In the genomic region with DNA sequence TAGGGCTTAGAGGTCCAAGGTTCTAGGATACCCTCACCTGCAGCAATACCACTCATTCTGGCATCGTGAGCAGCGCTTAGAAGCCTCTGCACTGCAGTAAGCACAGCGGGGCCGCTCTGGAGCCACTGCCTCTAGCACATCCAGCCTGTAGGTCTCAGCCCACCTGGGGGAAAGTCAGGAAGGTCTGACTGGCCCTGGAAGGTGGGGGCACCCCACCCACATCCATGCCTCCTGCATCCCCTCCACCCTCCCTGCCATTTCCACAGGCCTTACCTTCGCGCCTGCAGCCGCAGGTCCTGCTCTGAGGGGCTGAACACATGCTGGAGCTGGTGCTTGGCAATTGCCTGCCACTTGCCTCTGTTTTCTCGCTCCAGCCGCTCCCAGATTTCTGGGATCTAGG, we compare ENCODE assay signal across 9 cellular contexts. TPM values are rescaled to one million over a fixed set of nuclear protein-coding genes. Genes with fewer than 3 reads are reported as not detected.
DNase-seq lines count a peak whose midpoint lies in the region; ATAC-seq and TF ChIP-seq lines count a peak whose summit lies in the region.
"Had no signal": no experiment of that assay in that cellular context is flagged by ENCODE, and none has a peak within 500 bp of the region (broad histone marks: within the 10 kb centered on the region; RNA-seq: fewer than 3 reads in every experiment).

No MANE protein-coding gene starts in this region.

- H3K9me3 ChIP-seq in left ventricle myocardium inferior (replicated peaks) (no peaks in the 10 kb centered on the region), upper lobe of left lung (no peaks in the 10 kb centered on the region)

- no peaks in the 10 kb centered on the region for H3K36me3 ChIP-seq in left ventricle myocardium inferior
- H3K36me3 ChIP-seq in upper lobe of left lung = no peaks in the 10 kb centered on the region

- no peaks in the 10 kb centered on the region for H3K27me3 Mint-ChIP-seq in activated naive CD8-positive, alpha-beta T cell treated with anti-CD3 and anti-CD28 coated beads for 36 hours
- H3K27me3 Mint-ChIP-seq in mesothelial cell of epicardium (ENCODE audit: low read depth) = peaks cover 71% of the 10 kb centered on the region

- no peaks in the 10 kb centered on the region for H3K9me3 Mint-ChIP-seq in activated naive CD8-positive, alpha-beta T cell treated with anti-CD3 and anti-CD28 coated beads for 36 hours
- H3K9me3 Mint-ChIP-seq in mesothelial cell of epicardium = no peaks in the 10 kb centered on the region

- no peak for TF ChIP-seq EP300 in upper lobe of left lung (IDR thresholded peaks at IDR 0.05)

- DNase-seq in left ventricle myocardium inferior (no peak), left ventricle myocardium superior (no peak), mesothelial cell of epicardium (ENCODE audit: low spot score in 2 of 2, unreplicated experiment in 2 of 2) (no peak), upper lobe of left lung (peak in 1 of 2 donors; percentile 38), AG20443 (ENCODE audit: low spot score) (no peak), NCI-H146 (lab: John Stamatoyannopoulos, UW) (no peak), ecto neural progenitor cell (ENCODE audit: low spot score) (no peak)
- no peak for DNase-seq in activated naive CD8-positive, alpha-beta T cell treated with anti-CD3 and anti-CD28 coated beads for 36 hours
- DNase-seq: dorsolateral prefrontal cortex had no signal

- H3K4me1 Mint-ChIP-seq in activated naive CD8-positive, alpha-beta T cell treated with anti-CD3 and anti-CD28 coated beads for 36 hours = peaks cover 26% of the 10 kb centered on the region
- H3K4me1 Mint-ChIP-seq in mesothelial cell of epicardium = peaks cover 32% of the 10 kb centered on the region

- peak overlapping the region; percentile 97 for H3K4me3 Mint-ChIP-seq in activated naive CD8-positive, alpha-beta T cell treated with anti-CD3 and anti-CD28 coated beads for 36 hours
- H3K4me3 Mint-ChIP-seq in mesothelial cell of epicardium = peak overlapping the region; percentile 55

- H3K27ac ChIP-seq in left ventricle myocardium inferior (replicated peaks) (peak overlapping the region; percentile 95), upper lobe of left lung (peak overlapping the region; percentile 92 to 99 (median 96))

- TF ChIP-seq CTCF in left ventricle myocardium inferior (IDR thresholded peaks at IDR 0.05; ENCODE audit: borderline replicate concordance) (no peak), mesothelial cell of epicardium (IDR thresholded peaks at IDR 0.05; ENCODE audit: unreplicated experiment) (no peak), upper lobe of left lung (IDR thresholded peaks at IDR 0.05) (no peak)

- H3K4me3 ChIP-seq in left ventricle myocardium inferior (peak overlapping the region; percentile 97), upper lobe of left lung (peak overlapping the region in 3 of 4 donors; percentile 53 to 75 (median 74))

- 96 to 100% methylated on average over 6 to 9 of the region's 9 CpGs for WGBS in upper lobe of left lung, 2 donors

- peaks cover 32% of the 10 kb centered on the region for H3K36me3 Mint-ChIP-seq in activated naive CD8-positive, alpha-beta T cell treated with anti-CD3 and anti-CD28 coated beads for 36 hours
- no peaks in the 10 kb centered on the region for H3K36me3 Mint-ChIP-seq in mesothelial cell of epicardium

- intact Hi-C loops in left ventricle myocardium inferior (cut with micrococcal nuclease) (no loop called here), left ventricle myocardium superior (cut with micrococcal nuclease) (no loop called here)

- peaks cover 60% of the 10 kb centered on the region for H3K4me1 ChIP-seq in left ventricle myocardium inferior
- H3K4me1 ChIP-seq in upper lobe of left lung = peaks cover 37 to 60% (median 55%) of the 10 kb centered on the region in 4 donors

- H3K27me3 ChIP-seq in left ventricle myocardium inferior (ENCODE audit: low read depth) (peaks cover 15% of the 10 kb centered on the region), upper lobe of left lung (no peaks in the 10 kb centered on the region)
- H3K27me3 ChIP-seq: dorsolateral prefrontal cortex had no signal

- ATAC-seq in left ventricle myocardium superior = no peak
- ATAC-seq in upper lobe of left lung (ENCODE audit: low FRiP score in 2 of 2) = no peak

- H3K27ac Mint-ChIP-seq in activated naive CD8-positive, alpha-beta T cell treated with anti-CD3 and anti-CD28 coated beads for 36 hours = peak overlapping the region; percentile 90
- no peak overlapping the region for H3K27ac Mint-ChIP-seq in mesothelial cell of epicardium

- TF ChIP-seq POLR2A in upper lobe of left lung (IDR thresholded peaks at IDR 0.05) = no peak

RNA-seq across cellular contexts. Expression of a gene that starts 0.9 kb away (rescaled TPM):
- 11.4 TPM for total RNA-seq in left ventricle myocardium inferior
- 10.5 TPM for total RNA-seq in left ventricle myocardium superior
- total RNA-seq in activated naive CD8-positive, alpha-beta T cell treated with anti-CD3 and anti-CD28 coated beads for 36 hours = 10 to 100 TPM; 51.7 to 53.7 TPM
- 13.7 to 15.4 TPM (median 14.3 TPM) in 3 replicates for total RNA-seq in mesothelial cell of epicardium
- 10 to 100 TPM; 42.7 to 78.9 (median 47.7) TPM for total RNA-seq in upper lobe of left lung

RNA-seq across cellular contexts. Expression of a gene that starts 4.0 kb away (rescaled TPM):
- total RNA-seq in left ventricle myocardium inferior = not detected
- 0.07 TPM for total RNA-seq in left ventricle myocardium superior
- total RNA-seq in activated naive CD8-positive, alpha-beta T cell treated with anti-CD3 and anti-CD28 coated beads for 36 hours = under 1 TPM; 0.39 to 0.74 TPM
- total RNA-seq in mesothelial cell of epicardium = 0.54 to 1.00 TPM (median 0.83 TPM) in 3 replicates
- total RNA-seq in upper lobe of left lung = 10 to 100 TPM in 5 of 6 donors, 1 to 10 TPM in 1; 3.1 to 98.7 (median 31.5) TPM

RNA-seq across cellular contexts. Expression of a gene that starts 9.0 kb away (rescaled TPM):
- total RNA-seq in left ventricle myocardium inferior = 16.4 TPM
- total RNA-seq in left ventricle myocardium superior = 16.8 TPM
- total RNA-seq in activated naive CD8-positive, alpha-beta T cell treated with anti-CD3 and anti-CD28 coated beads for 36 hours = 10 to 100 TPM; 41.1 to 43.8 TPM
- total RNA-seq in mesothelial cell of epicardium = 19.9 to 23.4 TPM (median 23.3 TPM) in 3 replicates
- total RNA-seq in upper lobe of left lung = 10 to 100 TPM; 15.0 to 41.9 (median 17.3) TPM

RNA-seq across cellular contexts. Expression of a gene that starts 9.1 kb away (rescaled TPM):
- total RNA-seq in left ventricle myocardium inferior (7.0 TPM), left ventricle myocardium superior (5.2 TPM), mesothelial cell of epicardium (12.9 to 13.6 TPM (median 13.1 TPM) in 3 replicates), upper lobe of left lung (10 to 100 TPM; 13.2 to 35.4 (median 26.8) TPM)
- total RNA-seq in activated naive CD8-positive, alpha-beta T cell treated with anti-CD3 and anti-CD28 coated beads for 36 hours = 10 to 100 TPM; 19.4 to 19.5 TPM

RNA-seq across cellular contexts. Expression of a gene that starts 13.5 kb away (rescaled TPM):
- total RNA-seq in left ventricle myocardium inferior (32.9 TPM), left ventricle myocardium superior (30.7 TPM), mesothelial cell of epicardium (19.8 to 23.3 TPM (median 20.3 TPM) in 3 replicates), upper lobe of left lung (10 to 100 TPM; 16.8 to 36.1 (median 25.0) TPM)
- 10 to 100 TPM; 26.8 to 29.1 TPM for total RNA-seq in activated naive CD8-positive, alpha-beta T cell treated with anti-CD3 and anti-CD28 coated beads for 36 hours
